Comparison of ENCODE assay signal across 24 cellular contexts in genomic region chr4:122625156-122625555, GRCh38. TPM values are rescaled to one million over a fixed set of nuclear protein-coding genes. Genes with fewer than 3 reads are reported as not detected.
"Had no signal": no experiment of that assay in that cellular context is flagged by ENCODE, and none has a peak within 500 bp of the region (broad histone marks: within the 10 kb centered on the region; RNA-seq: fewer than 3 reads in every experiment).

No MANE protein-coding gene starts in this region.

- H3K4me3 Mint-ChIP-seq: activated CD4-positive, alpha-beta memory T cell treated with anti-CD3 and anti-CD28 coated beads, Interleukin-2, amount 10 ng/mL, durations not matched to agents 7 days and 5 days; activated naive CD4-positive, alpha-beta T cell treated with anti-CD3 and anti-CD28 coated beads, Interleukin-2, amount 10 ng/mL, durations not matched to agents 7 days and 5 days; activated naive CD8-positive, alpha-beta T cell treated with anti-CD3 and anti-CD28 coated beads, Interleukin-2, amount 50 U/mL, for 24 hours; activated T-cell treated with anti-CD3 and anti-CD28 coated beads, Interleukin-2, amount 50 U/mL, for 24 hours; nephron progenitor cell had no signal

- ATAC-seq: activated naive CD8-positive, alpha-beta T cell treated with anti-CD3 and anti-CD28 coated beads, Interleukin-2, amount 50 U/mL, for 24 hours; left lobe of liver; stimulated activated naive CD8-positive, alpha-beta T cell treated with anti-CD3 and anti-CD28 coated beads, Interleukin-15, Interleukin-2, amounts not matched to agents 100 U/mL and 50 U/mL, for 24 hours had no signal

- H3K36me3 ChIP-seq: breast epithelium, tibial nerve, uterus had no signal

- H3K4me3 ChIP-seq: breast epithelium, tibial nerve, uterus had no signal

- H3K27ac Mint-ChIP-seq: activated CD4-positive, alpha-beta memory T cell treated with anti-CD3 and anti-CD28 coated beads, Interleukin-2, amount 10 ng/mL, durations not matched to agents 7 days and 5 days; activated naive CD4-positive, alpha-beta T cell treated with anti-CD3 and anti-CD28 coated beads, Interleukin-2, amount 10 ng/mL, durations not matched to agents 7 days and 5 days; activated naive CD8-positive, alpha-beta T cell treated with anti-CD3 and anti-CD28 coated beads, Interleukin-2, amount 50 U/mL, for 24 hours; activated T-cell treated with anti-CD3 and anti-CD28 coated beads, Interleukin-2, amount 50 U/mL, for 24 hours; nephron progenitor cell had no signal

- H3K27me3 ChIP-seq: breast epithelium, tibial nerve, uterus had no signal

- H3K27me3 Mint-ChIP-seq: activated CD4-positive, alpha-beta memory T cell treated with anti-CD3 and anti-CD28 coated beads, Interleukin-2, amount 10 ng/mL, durations not matched to agents 7 days and 5 days; activated naive CD4-positive, alpha-beta T cell treated with anti-CD3 and anti-CD28 coated beads, Interleukin-2, amount 10 ng/mL, durations not matched to agents 7 days and 5 days; activated T-cell treated with anti-CD3 and anti-CD28 coated beads, Interleukin-2, amount 50 U/mL, for 24 hours had no signal

- H3K36me3 Mint-ChIP-seq: activated naive CD4-positive, alpha-beta T cell treated with anti-CD3 and anti-CD28 coated beads, Interleukin-2, amount 10 ng/mL, durations not matched to agents 7 days and 5 days had no signal

- H3K4me1 Mint-ChIP-seq: activated naive CD8-positive, alpha-beta T cell treated with anti-CD3 and anti-CD28 coated beads, Interleukin-2, amount 50 U/mL, for 24 hours; nephron progenitor cell had no signal

- DNase-seq: activated CD4-positive, alpha-beta memory T cell treated with anti-CD3 and anti-CD28 coated beads, Interleukin-2, amount 10 ng/mL, durations not matched to agents 7 days and 5 days; activated CD4-positive, alpha-beta T cell treated with anti-CD3 and anti-CD28 coated beads for 48 hours; activated CD4-positive, CD25-positive, alpha-beta regulatory T cell; activated naive CD4-positive, alpha-beta T cell treated with anti-CD3 and anti-CD28 coated beads, Interleukin-2, amount 10 ng/mL, durations not matched to agents 7 days and 5 days; activated naive CD8-positive, alpha-beta T cell treated with anti-CD3 and anti-CD28 coated beads, Interleukin-2, amount 50 U/mL, for 24 hours; activated T-cell treated with anti-CD3 and anti-CD28 coated beads, Interleukin-2, amount 50 U/mL, for 24 hours; aorta; effector CD4-positive, alpha-beta T cell; head of caudate nucleus; kidney; nephron progenitor cell; nucleus accumbens; posterior cingulate gyrus; stimulated activated CD4-positive, alpha-beta T cell treated with anti-CD3 and anti-CD28 coated beads, Interleukin-12 subunit alpha, Interleukin-12 subunit beta, amount 100 ng/mL, for 4 hours; stimulated activated CD4-positive, alpha-beta T cell treated with anti-CD3 and anti-CD28 coated beads, Interleukin-1b, Interleukin-23, amount 100 ng/mL, for 48 hours; stimulated activated naive CD8-positive, alpha-beta T cell treated with anti-CD3 and anti-CD28 coated beads, Interleukin-15, Interleukin-2, amounts not matched to agents 100 U/mL and 50 U/mL, for 24 hours; uterus had no signal

- H3K9me3 Mint-ChIP-seq: activated CD4-positive, alpha-beta memory T cell treated with anti-CD3 and anti-CD28 coated beads, Interleukin-2, amount 10 ng/mL, durations not matched to agents 7 days and 5 days; activated naive CD4-positive, alpha-beta T cell treated with anti-CD3 and anti-CD28 coated beads, Interleukin-2, amount 10 ng/mL, durations not matched to agents 7 days and 5 days; activated naive CD8-positive, alpha-beta T cell treated with anti-CD3 and anti-CD28 coated beads, Interleukin-2, amount 50 U/mL, for 24 hours; activated T-cell treated with anti-CD3 and anti-CD28 coated beads, Interleukin-2, amount 50 U/mL, for 24 hours; nephron progenitor cell had no signal

- H3K27ac ChIP-seq: breast epithelium, tibial nerve, uterus had no signal

RNA-seq across cellular contexts. Expression of gene IL21, which starts 4.3 kb away (rescaled TPM):
- total RNA-seq: aorta, breast epithelium, frontal cortex, kidney, left lobe of liver, lung microvascular endothelial cell, myocyte, renal cortical epithelial cell, tibial nerve, uterus had no signal
